In the genomic region with DNA sequence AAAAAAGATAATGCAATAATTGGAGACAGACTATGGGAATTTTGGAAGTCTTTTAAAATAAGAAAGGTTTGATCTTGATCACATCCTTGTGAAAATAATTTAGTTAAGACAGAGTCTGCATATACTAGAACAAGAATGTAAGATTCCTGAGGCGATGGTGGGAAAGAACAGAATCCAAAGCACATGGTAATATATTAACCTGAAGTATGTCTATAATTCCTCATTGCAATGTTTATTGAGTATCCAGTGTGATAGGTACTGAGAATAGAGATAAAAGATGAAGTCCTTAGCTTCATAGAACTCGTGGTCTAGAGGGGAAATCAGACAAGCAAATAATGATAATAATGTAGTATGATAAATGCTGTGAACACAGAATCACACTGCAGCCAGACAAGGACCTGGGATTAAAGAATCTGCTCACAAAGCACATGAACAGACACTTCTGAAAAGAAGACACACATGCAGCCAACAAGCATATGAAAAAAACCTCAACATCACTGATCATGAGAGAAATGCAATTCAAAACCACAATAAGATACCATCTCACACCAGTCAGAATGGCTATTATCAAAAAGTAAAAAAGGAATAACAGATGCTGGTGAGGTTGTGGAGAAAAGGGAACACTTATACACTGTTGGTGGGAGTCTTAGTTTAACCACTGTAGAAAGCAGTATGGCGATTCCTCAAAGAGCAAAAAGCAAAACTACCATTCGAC, we compare ENCODE assay signal across 1 cellular context.
TF ChIP-seq lines count a peak whose summit lies in the region.

No MANE protein-coding gene starts in this region.

TF ChIP-seq in IMR-90, 13 proteins besides CTCF, POLR2A, EP300 and RAD21:
- no peak for TF ChIP-seq CEBPB (IDR thresholded peaks at IDR 0.05; ENCODE audit: low read depth, low read length)
- no peak for TF ChIP-seq MXI1 (IDR thresholded peaks at IDR 0.05; ENCODE audit: borderline replicate concordance, low read depth, low read length)
- no peak for TF ChIP-seq BHLHE40 (IDR thresholded peaks at IDR 0.05; ENCODE audit: low read depth, low read length)
- TF ChIP-seq MAFK (IDR thresholded peaks at IDR 0.05; ENCODE audit: low read depth, low read length) = no peak
- TF ChIP-seq CHD1 (IDR thresholded peaks at IDR 0.05; ENCODE audit: low read depth, low read length) = no peak
- TF ChIP-seq MAZ (IDR thresholded peaks at IDR 0.05; ENCODE audit: borderline replicate concordance, low read depth, low read length) = no peak
- TF ChIP-seq FOS (IDR thresholded peaks at IDR 0.05; ENCODE audit: low read depth, low read length) = no peak
- no peak for TF ChIP-seq SMC3 (IDR thresholded peaks at IDR 0.05; ENCODE audit: low read depth, low read length)
- TF ChIP-seq, protein P1, sequence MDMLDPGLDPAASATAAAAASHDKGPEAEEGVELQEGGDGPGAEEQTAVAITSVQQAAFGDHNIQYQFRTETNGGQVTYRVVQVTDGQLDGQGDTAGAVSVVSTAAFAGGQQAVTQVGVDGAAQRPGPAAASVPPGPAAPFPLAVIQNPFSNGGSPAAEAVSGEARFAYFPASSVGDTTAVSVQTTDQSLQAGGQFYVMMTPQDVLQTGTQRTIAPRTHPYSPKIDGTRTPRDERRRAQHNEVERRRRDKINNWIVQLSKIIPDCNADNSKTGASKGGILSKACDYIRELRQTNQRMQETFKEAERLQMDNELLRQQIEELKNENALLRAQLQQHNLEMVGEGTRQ (IDR thresholded peaks at IDR 0.05; ENCODE audit: low read depth, low read length) = no peak
